18 cellular contexts compared by ENCODE assay signal in the genomic region with DNA sequence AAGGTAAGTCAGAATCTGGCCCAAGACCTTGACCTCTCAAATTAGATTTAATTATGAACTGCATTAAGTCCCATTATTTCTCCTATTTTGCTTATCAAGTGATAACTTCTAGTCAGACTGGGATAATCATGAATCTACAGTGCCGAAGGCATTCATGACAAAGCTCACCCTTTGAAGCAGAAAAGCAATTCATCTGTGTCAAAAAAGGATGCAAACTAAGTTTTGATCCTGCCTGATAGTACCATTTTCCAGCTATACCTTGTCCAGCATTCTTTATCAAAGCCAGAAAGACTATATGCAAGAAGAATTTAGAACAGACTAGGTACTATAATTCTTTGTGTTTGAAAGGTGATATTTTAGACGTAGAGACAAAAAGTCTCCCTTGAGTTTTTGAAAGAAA.
DNase-seq lines count a peak whose midpoint lies in the region; ATAC-seq, FAIRE-seq and TF ChIP-seq lines count a peak whose summit lies in the region.
"Had no signal": no experiment of that assay in that cellular context is flagged by ENCODE, and none has a peak within 500 bp of the region (broad histone marks: within the 10 kb centered on the region; RNA-seq: fewer than 3 reads in every experiment).

No MANE protein-coding gene starts in this region.

- H3K9me3 Mint-ChIP-seq in activated T-helper 17 cell treated with anti-CD3 and anti-CD28 coated beads, Interleukin-2, amount 50 U/mL, for 72 hours: no peaks in the 10 kb centered on the region
- H3K9me3 Mint-ChIP-seq in naive thymus-derived CD8-positive, alpha-beta T cell: peaks cover 0 to 2% (median 0%) of the 10 kb centered on the region in 9 donors
- H3K9me3 Mint-ChIP-seq in activated naive CD4-positive, alpha-beta T cell treated with anti-CD3 and anti-CD28 coated beads, Interleukin-2, amount 50 U/mL, for 72 hours: no peaks in the 10 kb centered on the region
- H3K9me3 Mint-ChIP-seq: CD8-positive, alpha-beta memory T cell had no signal

- H3K4me3 ChIP-seq in mesendoderm (ENCODE audit: low read length): no peak overlapping the region
- no peak overlapping the region for H3K4me3 ChIP-seq in brain microvascular endothelial cell (ENCODE audit: low read depth, low read length)
- H3K4me3 ChIP-seq: BLaER1 treated with 17β-estradiol and CSF1 and Interleukin-3, amounts not matched to agents 10 nM and 100 nM; GM12878; HAP-1 had no signal

- H2BK15ac ChIP-seq in mesendoderm (replicated peaks; ENCODE audit: low read depth): peak overlapping the region; percentile 74

- no peak overlapping the region for H3K4ac ChIP-seq in mesendoderm (ENCODE audit: low read depth, low read length)

- WGBS in mesendoderm (ENCODE audit: extremely low coverage, insufficient coverage, low lambda C conversion rate): no CpG with 5 or more reads among the region's 2 CpGs

- ATAC-seq in activated T-helper 17 cell treated with anti-CD3 and anti-CD28 coated beads, Interleukin-2, amount 50 U/mL, for 72 hours (replicated peaks): no peak
- no peak for ATAC-seq in naive thymus-derived CD8-positive, alpha-beta T cell
- ATAC-seq in activated naive CD4-positive, alpha-beta T cell treated with anti-CD3 and anti-CD28 coated beads, Interleukin-2, amount 50 U/mL, for 72 hours: no peak

- no peak overlapping the region for H3K9ac ChIP-seq in mesendoderm (ENCODE audit: low read length)
- H3K9ac ChIP-seq: BLaER1 treated with 17β-estradiol and CSF1 and Interleukin-3, amounts not matched to agents 10 nM and 100 nM had no signal

- POLR2A ChIA-PET in naive thymus-derived CD8-positive, alpha-beta T cell (lab: Charles Lee): no interaction called here

- H3K36me3 Mint-ChIP-seq in activated T-helper 17 cell treated with anti-CD3 and anti-CD28 coated beads, Interleukin-2, amount 50 U/mL, for 72 hours (ENCODE audit: low read depth): no peaks in the 10 kb centered on the region
- peaks cover 0 to 31% (median 14%) of the 10 kb centered on the region in 3 donors for H3K36me3 Mint-ChIP-seq in naive thymus-derived CD8-positive, alpha-beta T cell
- H3K36me3 Mint-ChIP-seq in activated naive CD4-positive, alpha-beta T cell treated with anti-CD3 and anti-CD28 coated beads, Interleukin-2, amount 50 U/mL, for 72 hours: no peaks in the 10 kb centered on the region

- H3K79me1 ChIP-seq in mesendoderm (ENCODE audit: low read length): no peaks in the 10 kb centered on the region

- no peaks in the 10 kb centered on the region for H3K79me2 ChIP-seq in mesendoderm (ENCODE audit: control insufficient read depth, insufficient read depth, low read length)

- H3K27ac ChIP-seq in mesendoderm (ENCODE audit: low read depth, low read length): no peak overlapping the region
- H3K27ac ChIP-seq in brain microvascular endothelial cell: no peak overlapping the region
- H3K27ac ChIP-seq: BLaER1 treated with 17β-estradiol and CSF1 and Interleukin-3, amounts not matched to agents 10 nM and 100 nM had no signal

- DNase-seq in H54 (ENCODE audit: insufficient read length, low spot score) (no peak), OCI-M1 (lab: John Stamatoyannopoulos, UW) (peak; percentile 42), mesendoderm (no peak), brain microvascular endothelial cell (no peak), NCI-H1436 (lab: John Stamatoyannopoulos, UW) (no peak)
- DNase-seq in naive thymus-derived CD8-positive, alpha-beta T cell: no peak
- DNase-seq in activated naive CD4-positive, alpha-beta T cell treated with anti-CD3 and anti-CD28 coated beads, Interleukin-2, amount 50 U/mL, for 72 hours (ENCODE audit: low spot score in 2 of 2): no peak
- DNase-seq: CD8-positive, alpha-beta memory T cell; COR-L47; DMS 273 treated with DMSO at 0.1 percent for 48 hours; DND-41; EL had no signal

- FAIRE-seq in H54 (lab: Jason Lieb, UNC): peak; percentile 48
- FAIRE-seq: H1 had no signal

- H3K4me1 ChIP-seq in mesendoderm (ENCODE audit: control insufficient read depth, low read depth, low read length): peaks cover 4% of the 10 kb centered on the region
- H3K4me1 ChIP-seq: HAP-1 had no signal

- H3K36me3 ChIP-seq in mesendoderm (ENCODE audit: control insufficient read depth, insufficient read depth, low read length) (no peaks in the 10 kb centered on the region), brain microvascular endothelial cell (replicated peaks) (no peaks in the 10 kb centered on the region)
- H3K36me3 ChIP-seq: HAP-1 had no signal

- H2BK5ac ChIP-seq in mesendoderm (ENCODE audit: low read length): no peak overlapping the region

- TF ChIP-seq CTCF in brain microvascular endothelial cell (IDR thresholded peaks at IDR 0.05; ENCODE audit: low read depth, low read length, missing control alignments): no peak

- no peak overlapping the region for H2AK5ac ChIP-seq in mesendoderm (ENCODE audit: low read length)

- no peak overlapping the region for H3K4me3 Mint-ChIP-seq in activated T-helper 17 cell treated with anti-CD3 and anti-CD28 coated beads, Interleukin-2, amount 50 U/mL, for 72 hours
- H3K4me3 Mint-ChIP-seq in naive thymus-derived CD8-positive, alpha-beta T cell: no peak overlapping the region
- H3K4me3 Mint-ChIP-seq: B cell; CD8-positive, alpha-beta memory T cell had no signal

- peak overlapping the region; percentile 19 for H3K27ac Mint-ChIP-seq in activated T-helper 17 cell treated with anti-CD3 and anti-CD28 coated beads, Interleukin-2, amount 50 U/mL, for 72 hours
- no peak overlapping the region for H3K27ac Mint-ChIP-seq in naive thymus-derived CD8-positive, alpha-beta T cell
- H3K27ac Mint-ChIP-seq in activated naive CD4-positive, alpha-beta T cell treated with anti-CD3 and anti-CD28 coated beads, Interleukin-2, amount 50 U/mL, for 72 hours: no peak overlapping the region
- H3K27ac Mint-ChIP-seq: B cell; CD8-positive, alpha-beta memory T cell had no signal

- no peak overlapping the region for H3K4me2 ChIP-seq in mesendoderm (ENCODE audit: low read length)
- H3K4me2 ChIP-seq: BLaER1 treated with 17β-estradiol and CSF1 and Interleukin-3, amounts not matched to agents 10 nM and 100 nM had no signal

- H3K27me3 Mint-ChIP-seq in activated T-helper 17 cell treated with anti-CD3 and anti-CD28 coated beads, Interleukin-2, amount 50 U/mL, for 72 hours: no peaks in the 10 kb centered on the region
- no peaks in the 10 kb centered on the region for H3K27me3 Mint-ChIP-seq in naive thymus-derived CD8-positive, alpha-beta T cell
- H3K27me3 Mint-ChIP-seq: B cell; CD8-positive, alpha-beta memory T cell had no signal

- no peak overlapping the region for H3K23ac ChIP-seq in mesendoderm (ENCODE audit: low read length)

- H4K5ac ChIP-seq in mesendoderm (ENCODE audit: low read length): no peak overlapping the region

- H2BK120ac ChIP-seq in mesendoderm (ENCODE audit: low read depth, low read length): no peak overlapping the region

- in situ Hi-C loops in brain microvascular endothelial cell (cut with HindIII; ENCODE audit: low pct_ligation_motif_present, low sequenced_read_pairs): no loop called here

- H3K27me3 ChIP-seq in mesendoderm (ENCODE audit: insufficient read depth, low read length, poor library complexity) (no peaks in the 10 kb centered on the region), brain microvascular endothelial cell (replicated peaks) (no peaks in the 10 kb centered on the region)
- H3K27me3 ChIP-seq: BLaER1 treated with 17β-estradiol and CSF1 and Interleukin-3, amounts not matched to agents 10 nM and 100 nM had no signal

- no peak overlapping the region for H3K56ac ChIP-seq in mesendoderm (ENCODE audit: low read length)

- H4K8ac ChIP-seq in mesendoderm (ENCODE audit: low read depth, low read length): no peak overlapping the region

- H3K4me1 Mint-ChIP-seq in activated T-helper 17 cell treated with anti-CD3 and anti-CD28 coated beads, Interleukin-2, amount 50 U/mL, for 72 hours: peaks cover 4% of the 10 kb centered on the region
- H3K4me1 Mint-ChIP-seq in naive thymus-derived CD8-positive, alpha-beta T cell: peaks cover 0 to 6% (median 1%) of the 10 kb centered on the region in 4 donors
- H3K4me1 Mint-ChIP-seq: CD8-positive, alpha-beta memory T cell had no signal

- no peak overlapping the region for H3K18ac ChIP-seq in mesendoderm (ENCODE audit: low read length)

- no peak for TF ChIP-seq POLR2A in H54 (IDR thresholded peaks at IDR 0.05; ENCODE audit: low read depth, low read length)
